In genomic region chr19:6278740-6279619, GRCh38 we compare ENCODE assay signal across 8 cellular contexts. TPM values are rescaled to one million over a fixed set of nuclear protein-coding genes. Genes with fewer than 3 reads are reported as not detected.
DNase-seq lines count a peak whose midpoint lies in the region; ATAC-seq and TF ChIP-seq lines count a peak whose summit lies in the region.

No MANE protein-coding gene starts in this region.

- no peaks in the 10 kb centered on the region for H3K9me3 ChIP-seq in Loucy (ENCODE audit: insufficient read depth, low read depth, low read length)

- H3K79me2 ChIP-seq in Loucy (ENCODE audit: insufficient read depth, low read length) = peaks cover 55% of the 10 kb centered on the region

- H3K4me3 ChIP-seq in Loucy (ENCODE audit: low read length, poor library complexity, severe bottlenecking) = peak overlapping the region; percentile 78

- no peaks in the 10 kb centered on the region for H3K9me2 ChIP-seq in Loucy (replicated peaks; ENCODE audit: low read depth, low read length)

- DNase-seq in GM03348 (ENCODE audit: low spot score) = peak; percentile 30
- DNase-seq in MCF 10A (ENCODE audit: unreplicated experiment) = no peak
- DNase-seq in mesothelial cell of epicardium (ENCODE audit: low spot score in 2 of 2, unreplicated experiment in 2 of 2) = no peak
- no peak for DNase-seq in AG20443 (ENCODE audit: low spot score)
- no peak for DNase-seq in stimulated activated naive CD4-positive, alpha-beta T cell treated with Interleukin-2 at 50 U/mL for 16 hours (lab: John Stamatoyannopoulos, UW)

- TF ChIP-seq CTCF in Loucy (conservative IDR thresholded peaks at IDR 0.05; ENCODE audit: low read length) (no peak), MCF 10A (IDR thresholded peaks at IDR 0.05; ENCODE audit: unreplicated experiment) (no peak), mesothelial cell of epicardium (IDR thresholded peaks at IDR 0.05; ENCODE audit: unreplicated experiment) (no peak)

- H3K9me3 Mint-ChIP-seq in MCF 10A (ENCODE audit: unreplicated experiment) (no peaks in the 10 kb centered on the region), mesothelial cell of epicardium (peaks cover 5% of the 10 kb centered on the region)

- H3K4me3 Mint-ChIP-seq in MCF 10A (ENCODE audit: unreplicated experiment) = peak overlapping the region; percentile 100
- peak overlapping the region; percentile 91 for H3K4me3 Mint-ChIP-seq in mesothelial cell of epicardium

- no peaks in the 10 kb centered on the region for H3K27me3 Mint-ChIP-seq in MCF 10A (ENCODE audit: insufficient read depth, unreplicated experiment)
- H3K27me3 Mint-ChIP-seq in mesothelial cell of epicardium (ENCODE audit: low read depth) = no peaks in the 10 kb centered on the region

- H3K27ac Mint-ChIP-seq in MCF 10A (ENCODE audit: low read depth, unreplicated experiment) (peak overlapping the region; percentile 98), mesothelial cell of epicardium (peak overlapping the region; percentile 94)

- no peaks in the 10 kb centered on the region for H3K36me3 ChIP-seq in Loucy (ENCODE audit: insufficient read depth, low read length)

- intact Hi-C loops in MCF 10A (cut with micrococcal nuclease) = no loop called here

- BruUV-seq in MCF 10A (replicated peaks; lab: Mats Ljungman, UMichigan) = no TSS peak

- CTCF ChIA-PET in MCF 10A (lab: Yijun Ruan, JAX) = interaction anchor here (0.6 to 1.0 kb wide), 6 partner anchors 11 to 160 kb away, joined by 3 to 6 read pairs (median 4); no protein-coding TSS in a partner anchor

- H3K27me3 ChIP-seq in Loucy (ENCODE audit: insufficient read depth, low read length, poor library complexity, severe bottlenecking) = no peaks in the 10 kb centered on the region

- H4K20me1 ChIP-seq in Loucy (ENCODE audit: insufficient read depth, low read length, poor library complexity, severe bottlenecking) = peaks cover 54% of the 10 kb centered on the region

- POLR2A ChIA-PET in MCF 10A (lab: Yijun Ruan, JAX) = interaction anchor here (0.5 to 1.1 kb wide), 4 partner anchors 40 to 1478 kb away, joined by 3 to 5 read pairs (median 3); partner anchors contain the start of gene CLPP

- ATAC-seq in HG03097 (IDR thresholded peaks at IDR 0.05; ENCODE audit: low FRiP score, unreplicated experiment) = no peak
- no peak for ATAC-seq in HG02678 (IDR thresholded peaks at IDR 0.05; ENCODE audit: unreplicated experiment)

- peak overlapping the region; percentile 98 for H3K4me2 ChIP-seq in Loucy (ENCODE audit: low read depth, low read length, poor library complexity, severe bottlenecking)

- H3K4me1 Mint-ChIP-seq in MCF 10A (ENCODE audit: insufficient read depth, unreplicated experiment) (peaks cover 32% of the 10 kb centered on the region), mesothelial cell of epicardium (peaks cover 49% of the 10 kb centered on the region)

- H3F3A ChIP-seq in Loucy (ENCODE audit: low read depth) = no peaks in the 10 kb centered on the region

- H3K36me3 Mint-ChIP-seq in MCF 10A (ENCODE audit: insufficient read depth, unreplicated experiment) (peaks cover 20% of the 10 kb centered on the region), mesothelial cell of epicardium (no peaks in the 10 kb centered on the region)

- H2AFZ ChIP-seq in Loucy (ENCODE audit: low read length) = no peak overlapping the region

- peak overlapping the region; percentile 84 for H3K9ac ChIP-seq in Loucy (ENCODE audit: low read depth, low read length, poor library complexity, severe bottlenecking)

- H3K4me1 ChIP-seq in Loucy (ENCODE audit: insufficient read depth, low read length, poor library complexity, severe bottlenecking) = peaks cover 41% of the 10 kb centered on the region

RNA-seq across cellular contexts. Expression of gene MLLT1, which starts 0.8 kb away (rescaled TPM):
- 53.9 and 59.0 TPM in 2 replicates for total RNA-seq in MCF 10A (2022)
- 90.5 to 99.8 TPM (median 93.1 TPM) in 3 replicates for total RNA-seq in mesothelial cell of epicardium

RNA-seq across cellular contexts. Expression of gene ACER1, which starts 54.4 kb away (rescaled TPM):
- total RNA-seq in MCF 10A (2022) (not detected in 2 replicates), mesothelial cell of epicardium (0.16 TPM in 1 of 3 replicates, not detected in the others)
